In the genomic region with DNA sequence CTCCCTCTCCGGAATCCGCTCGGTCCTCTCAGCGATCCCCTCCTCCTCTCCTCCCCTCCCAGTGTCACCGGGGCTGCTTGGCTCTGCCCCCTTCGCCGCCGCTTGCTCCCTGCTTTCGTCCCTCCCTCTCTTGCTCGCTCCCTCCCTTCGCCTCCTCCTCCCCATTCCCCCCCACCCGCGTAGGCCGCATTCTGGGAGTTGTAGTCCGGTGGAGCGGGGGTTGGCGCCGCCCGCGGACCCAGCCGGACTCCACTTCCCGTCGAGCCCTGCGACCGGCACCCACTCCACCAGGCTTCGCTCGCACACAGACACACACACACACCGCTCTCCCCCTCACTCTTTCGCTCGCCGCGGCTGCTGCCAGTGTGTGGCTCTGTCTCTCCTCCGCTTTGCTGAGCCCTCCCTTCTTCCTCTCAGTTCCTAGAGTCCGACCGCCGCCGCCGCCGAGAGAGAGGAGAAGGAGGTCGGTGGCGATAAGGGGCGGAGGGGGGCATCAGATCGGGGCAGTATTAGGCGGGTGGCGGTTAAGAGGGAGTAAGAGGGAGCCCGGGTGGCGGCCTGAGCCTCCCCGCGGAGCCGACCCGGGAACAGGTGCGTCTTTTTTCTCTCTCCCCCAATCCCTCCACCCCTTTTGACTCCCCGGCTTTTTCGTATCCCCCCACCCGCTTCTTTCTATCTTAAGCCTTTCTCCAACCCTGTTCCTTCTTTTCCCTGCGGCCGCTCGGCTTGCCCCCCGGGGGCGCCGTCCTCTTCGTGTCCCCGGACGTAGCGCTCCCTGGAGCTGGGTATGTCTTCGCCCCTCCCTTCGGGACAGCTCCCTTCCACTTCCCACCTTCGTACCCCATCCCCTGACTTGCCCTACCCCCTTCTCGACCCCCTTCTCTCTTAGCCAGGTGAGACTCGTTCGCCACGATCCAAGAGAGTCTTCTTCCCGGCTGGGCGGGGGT, we compare ENCODE assay signal across 8 cellular contexts. TPM values are rescaled to one million over a fixed set of nuclear protein-coding genes. Genes with fewer than 3 reads are reported as not detected.
DNase-seq lines count a peak whose midpoint lies in the region; ATAC-seq and TF ChIP-seq lines count a peak whose summit lies in the region.

A gene with protein sequence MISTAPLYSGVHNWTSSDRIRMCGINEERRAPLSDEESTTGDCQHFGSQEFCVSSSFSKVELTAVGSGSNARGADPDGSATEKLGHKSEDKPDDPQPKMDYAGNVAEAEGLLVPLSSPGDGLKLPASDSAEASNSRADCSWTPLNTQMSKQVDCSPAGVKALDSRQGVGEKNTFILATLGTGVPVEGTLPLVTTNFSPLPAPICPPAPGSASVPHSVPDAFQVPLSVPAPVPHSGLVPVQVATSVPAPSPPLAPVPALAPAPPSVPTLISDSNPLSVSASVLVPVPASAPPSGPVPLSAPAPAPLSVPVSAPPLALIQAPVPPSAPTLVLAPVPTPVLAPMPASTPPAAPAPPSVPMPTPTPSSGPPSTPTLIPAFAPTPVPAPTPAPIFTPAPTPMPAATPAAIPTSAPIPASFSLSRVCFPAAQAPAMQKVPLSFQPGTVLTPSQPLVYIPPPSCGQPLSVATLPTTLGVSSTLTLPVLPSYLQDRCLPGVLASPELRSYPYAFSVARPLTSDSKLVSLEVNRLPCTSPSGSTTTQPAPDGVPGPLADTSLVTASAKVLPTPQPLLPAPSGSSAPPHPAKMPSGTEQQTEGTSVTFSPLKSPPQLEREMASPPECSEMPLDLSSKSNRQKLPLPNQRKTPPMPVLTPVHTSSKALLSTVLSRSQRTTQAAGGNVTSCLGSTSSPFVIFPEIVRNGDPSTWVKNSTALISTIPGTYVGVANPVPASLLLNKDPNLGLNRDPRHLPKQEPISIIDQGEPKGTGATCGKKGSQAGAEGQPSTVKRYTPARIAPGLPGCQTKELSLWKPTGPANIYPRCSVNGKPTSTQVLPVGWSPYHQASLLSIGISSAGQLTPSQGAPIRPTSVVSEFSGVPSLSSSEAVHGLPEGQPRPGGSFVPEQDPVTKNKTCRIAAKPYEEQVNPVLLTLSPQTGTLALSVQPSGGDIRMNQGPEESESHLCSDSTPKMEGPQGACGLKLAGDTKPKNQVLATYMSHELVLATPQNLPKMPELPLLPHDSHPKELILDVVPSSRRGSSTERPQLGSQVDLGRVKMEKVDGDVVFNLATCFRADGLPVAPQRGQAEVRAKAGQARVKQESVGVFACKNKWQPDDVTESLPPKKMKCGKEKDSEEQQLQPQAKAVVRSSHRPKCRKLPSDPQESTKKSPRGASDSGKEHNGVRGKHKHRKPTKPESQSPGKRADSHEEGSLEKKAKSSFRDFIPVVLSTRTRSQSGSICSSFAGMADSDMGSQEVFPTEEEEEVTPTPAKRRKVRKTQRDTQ (N-terminal part only) (plus strand): TSS at position 336 of the 947 bp plus-strand sequence. CDS start 22,597 bp downstream, outside the sequence.

- ATAC-seq in GM19351 (IDR thresholded peaks at IDR 0.05; ENCODE audit: unreplicated experiment) (peak; percentile 86), HG03460 (IDR thresholded peaks at IDR 0.05; ENCODE audit: unreplicated experiment) (peak; percentile 96)

- peaks cover 25% of the 10 kb centered on the region for H3K4me1 Mint-ChIP-seq in CD14-positive monocyte
- peaks cover 10% of the 10 kb centered on the region for H3K4me1 Mint-ChIP-seq in activated CD4-positive, alpha-beta T cell treated with anti-CD3 and anti-CD28 coated beads, Interleukin-2, amount 10 ng/mL, durations not matched to agents 24 days and 14 days

- H3K4me3 Mint-ChIP-seq in CD14-positive monocyte, result no peak within 1 kb of the TSS
- no peak within 1 kb of the TSS for H3K4me3 Mint-ChIP-seq in activated CD4-positive, alpha-beta T cell treated with anti-CD3 and anti-CD28 coated beads, Interleukin-2, amount 10 ng/mL, durations not matched to agents 24 days and 14 days

- peaks cover 0 to 3% of the 10 kb centered on the region in 2 donors for H3K36me3 Mint-ChIP-seq in CD14-positive monocyte
- H3K36me3 Mint-ChIP-seq in activated CD4-positive, alpha-beta T cell treated with anti-CD3 and anti-CD28 coated beads, Interleukin-2, amount 10 ng/mL, durations not matched to agents 24 days and 14 days (ENCODE audit: low read depth), result peaks cover 3% of the 10 kb centered on the region

- intact Hi-C loops in CD14-positive monocyte (cut with micrococcal nuclease), result loop anchor here in 1 of 2 donors (2.0 kb wide), 1 partner anchor 44 kb away; no protein-coding TSS in a partner anchor
- intact Hi-C loops in activated CD4-positive, alpha-beta T cell treated with anti-CD3 and anti-CD28 coated beads, Interleukin-2, amount 10 ng/mL, durations not matched to agents 24 days and 14 days (cut with micrococcal nuclease), result loop anchor here (1.0 kb wide), 2 partner anchors 25 to 50 kb away; no protein-coding TSS in a partner anchor

- H3K9me3 Mint-ChIP-seq in CD14-positive monocyte, result peaks cover 0 to 16% (median 6%) of the 10 kb centered on the region in 7 donors
- H3K9me3 Mint-ChIP-seq in activated CD4-positive, alpha-beta T cell treated with anti-CD3 and anti-CD28 coated beads, Interleukin-2, amount 10 ng/mL, durations not matched to agents 24 days and 14 days, result no peaks in the 10 kb centered on the region

- no peak within 1 kb of the TSS for H3K4me3 ChIP-seq in coronary artery

- H3K27ac ChIP-seq in coronary artery, result peak within 1 kb of the TSS; percentile 54 to 89

- peak within 1 kb of the TSS in 6 of 7 donors; percentile 48 to 88 (median 80) for H3K27ac Mint-ChIP-seq in CD14-positive monocyte
- H3K27ac Mint-ChIP-seq in activated CD4-positive, alpha-beta T cell treated with anti-CD3 and anti-CD28 coated beads, Interleukin-2, amount 10 ng/mL, durations not matched to agents 24 days and 14 days, result peak within 1 kb of the TSS; percentile 78

- H3K27me3 Mint-ChIP-seq in CD14-positive monocyte (ENCODE audit: low read depth in 3 of 3), result peaks cover 4 to 17% (median 7%) of the 10 kb centered on the region in 3 donors
- H3K27me3 Mint-ChIP-seq in activated CD4-positive, alpha-beta T cell treated with anti-CD3 and anti-CD28 coated beads, Interleukin-2, amount 10 ng/mL, durations not matched to agents 24 days and 14 days, result peaks cover 24% of the 10 kb centered on the region

- peak; percentile 83 for DNase-seq in CD14-positive monocyte (ENCODE audit: low spot score)
- DNase-seq in NCI-H524 (lab: John Stamatoyannopoulos, UW), result peak; percentile 90 to 94
- DNase-seq in activated CD4-positive, alpha-beta T cell treated with anti-CD3 and anti-CD28 coated beads, Interleukin-2, amount 10 ng/mL, durations not matched to agents 24 days and 14 days, result peak; percentile 94
- peak; percentile 95 for DNase-seq in coronary artery (ENCODE audit: low spot score)
- DNase-seq in left kidney (ENCODE audit: low read depth, low spot score), result peak; percentile 97
- DNase-seq in stimulated activated CD4-positive, alpha-beta T cell treated with anti-CD3 and anti-CD28 coated beads, Interleukin-2, amount 100 ng/mL, for 4 hours (ENCODE audit: low read depth), result peak; percentile 82

- no peak for TF ChIP-seq CTCF in CD14-positive monocyte (IDR thresholded peaks at IDR 0.05)
- TF ChIP-seq CTCF in coronary artery (IDR thresholded peaks at IDR 0.05), result no peak

RNA-seq across cellular contexts. Expression of the gene that starts here (rescaled TPM):
- polyA plus RNA-seq in CD14-positive monocyte, result under 1 TPM; 0.69 to 0.72 TPM
- 8.0 and 9.2 TPM in 2 replicates for total RNA-seq in activated CD4-positive, alpha-beta T cell treated with anti-CD3 and anti-CD28 coated beads, Interleukin-2, amount 10 ng/mL, durations not matched to agents 24 days and 14 days

Comparison
In these comparisons a context has a peak if more than half of its experiments do, and no peak if none do; other contexts are left out.
1. Peak in DNase-seq in CD14-positive monocyte; RNA of the gene not detected or under 1 TPM.